Comparison of ENCODE assay signal across 24 cellular contexts in the genomic region with DNA sequence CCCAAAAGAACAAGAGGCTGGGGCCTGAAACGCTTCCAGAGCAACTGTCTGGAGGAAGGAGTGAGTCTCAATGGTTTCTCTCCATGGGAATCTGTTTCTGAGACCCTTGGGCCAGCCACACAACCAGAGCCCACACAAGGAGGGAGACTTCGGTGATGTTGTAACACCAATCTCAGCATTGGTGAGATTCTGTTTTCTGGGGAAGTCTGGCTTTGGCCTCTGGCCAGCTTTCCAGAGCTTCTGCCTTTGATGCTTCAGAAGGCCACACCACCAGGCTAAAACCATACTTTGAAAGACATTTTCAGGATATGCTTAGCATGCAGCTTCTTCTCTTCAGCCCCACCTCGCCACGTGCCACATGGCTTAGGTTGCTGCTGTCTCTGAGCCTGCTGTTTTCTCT.
"Had no signal": no experiment of that assay in that cellular context is flagged by ENCODE, and none has a peak within 500 bp of the region (broad histone marks: within the 10 kb centered on the region; RNA-seq: fewer than 3 reads in every experiment).

No MANE protein-coding gene starts in this region.

- DNase-seq: activated CD4-positive, alpha-beta memory T cell treated with anti-CD3 and anti-CD28 coated beads, Interleukin-2, amount 10 ng/mL, durations not matched to agents 7 days and 5 days; activated CD4-positive, alpha-beta T cell treated with anti-CD3 and anti-CD28 coated beads, Interleukin-2, amount 10 ng/mL, durations not matched to agents 24 days and 14 days; activated T-cell treated with anti-CD3 and anti-CD28 coated beads, Interleukin-2, amount 50 U/mL, for 24 hours; foreskin fibroblast; immature natural killer cell; kidney glomerular epithelial cell; pancreas; stimulated activated CD4-positive, alpha-beta T cell treated with anti-CD3 and anti-CD28 coated beads, Interleukin-4, amount 100 ng/mL, for 24 hours; stimulated activated naive CD4-positive, alpha-beta T cell treated with Interleukin-2 at 50 U/mL for 16 hours; T-helper 2 cell; upper lobe of left lung had no signal

- H3K9me3 Mint-ChIP-seq: activated CD4-positive, alpha-beta memory T cell treated with anti-CD3 and anti-CD28 coated beads, Interleukin-2, amount 10 ng/mL, durations not matched to agents 7 days and 5 days; central memory CD8-positive, alpha-beta T cell; immature natural killer cell; nephron had no signal

- H3K27me3 ChIP-seq: ascending aorta, pancreas, upper lobe of left lung had no signal

- H3K27ac Mint-ChIP-seq: activated CD4-positive, alpha-beta memory T cell treated with anti-CD3 and anti-CD28 coated beads, Interleukin-2, amount 10 ng/mL, durations not matched to agents 7 days and 5 days; activated CD4-positive, alpha-beta T cell treated with anti-CD3 and anti-CD28 coated beads, Interleukin-2, amount 10 ng/mL, durations not matched to agents 24 days and 14 days; activated naive CD4-positive, alpha-beta T cell treated with anti-CD3 and anti-CD28 coated beads, Interleukin-2, amount 50 U/mL, for 72 hours; activated T-cell treated with anti-CD3 and anti-CD28 coated beads, Interleukin-2, amount 50 U/mL, for 24 hours; activated T-helper 17 cell treated with anti-CD3 and anti-CD28 coated beads, Interleukin-2, amount 50 U/mL, for 72 hours; memory B cell; nephron had no signal

- H3K27me3 Mint-ChIP-seq: activated CD4-positive, alpha-beta memory T cell treated with anti-CD3 and anti-CD28 coated beads, Interleukin-2, amount 10 ng/mL, durations not matched to agents 7 days and 5 days; activated T-cell treated with anti-CD3 and anti-CD28 coated beads, Interleukin-2, amount 50 U/mL, for 24 hours; activated T-helper 17 cell treated with anti-CD3 and anti-CD28 coated beads, Interleukin-2, amount 50 U/mL, for 72 hours; central memory CD8-positive, alpha-beta T cell; memory B cell had no signal

- ATAC-seq: activated CD4-positive, CD25-positive, alpha-beta regulatory T cell treated with anti-CD3 and anti-CD28 coated beads, Interleukin-2, amount 50 U/mL, for 24 hours; activated naive CD4-positive, alpha-beta T cell treated with anti-CD3 and anti-CD28 coated beads, Interleukin-2, amount 50 U/mL, for 72 hours; activated T-helper 17 cell treated with anti-CD3 and anti-CD28 coated beads, Interleukin-2, amount 50 U/mL, for 72 hours; pancreas had no signal

- H3K4me3 ChIP-seq: ascending aorta, coronary artery, pancreas, SK-N-MC, thoracic aorta, upper lobe of left lung had no signal

- H3K4me3 Mint-ChIP-seq: activated CD4-positive, alpha-beta memory T cell treated with anti-CD3 and anti-CD28 coated beads, Interleukin-2, amount 10 ng/mL, durations not matched to agents 7 days and 5 days; activated CD4-positive, alpha-beta T cell treated with anti-CD3 and anti-CD28 coated beads, Interleukin-2, amount 10 ng/mL, durations not matched to agents 24 days and 14 days; activated T-cell treated with anti-CD3 and anti-CD28 coated beads, Interleukin-2, amount 50 U/mL, for 24 hours; activated T-helper 17 cell treated with anti-CD3 and anti-CD28 coated beads, Interleukin-2, amount 50 U/mL, for 72 hours; central memory CD8-positive, alpha-beta T cell; immature natural killer cell; memory B cell; nephron had no signal

- H3K36me3 Mint-ChIP-seq: memory B cell had no signal

- H3K36me3 ChIP-seq: ascending aorta, neutrophil, pancreas, thoracic aorta, upper lobe of left lung had no signal

- H3K9me3 ChIP-seq: ascending aorta, neutrophil, pancreas, thoracic aorta, upper lobe of left lung had no signal

- H3K27ac ChIP-seq: ascending aorta, coronary artery, epithelial cell of prostate, neutrophil, pancreas, SK-N-MC, thoracic aorta, upper lobe of left lung, VCaP had no signal
